Comparison of ENCODE assay signal across 19 cellular contexts in genomic region chr7:81478664-81479063, GRCh38.
DNase-seq lines count a peak whose midpoint lies in the region; ATAC-seq and TF ChIP-seq lines count a peak whose summit lies in the region.
"Had no signal": no experiment of that assay in that cellular context is flagged by ENCODE, and none has a peak within 500 bp of the region (broad histone marks: within the 10 kb centered on the region; RNA-seq: fewer than 3 reads in every experiment).

No MANE protein-coding gene starts in this region.

- no peak for TF ChIP-seq CTCF in mucosa of descending colon (IDR thresholded peaks at IDR 0.05)

- ATAC-seq in mucosa of descending colon = peak; percentile 76
- no peak for ATAC-seq in GM18519 (IDR thresholded peaks at IDR 0.05; ENCODE audit: low FRiP score, unreplicated experiment)
- no peak for ATAC-seq in HG02642 (IDR thresholded peaks at IDR 0.05; ENCODE audit: poor library complexity, unreplicated experiment)
- ATAC-seq: sciatic nerve, T-cell had no signal

- DNase-seq in DMS53 treated with DMSO at 0.1 percent for 48 hours (lab: John Stamatoyannopoulos, UW; ENCODE audit: unreplicated experiment) = peak; percentile 91
- peak; percentile 42 for DNase-seq in NCI-H2029 treated with DMSO at 0.1 percent for 48 hours (lab: John Stamatoyannopoulos, UW)
- DNase-seq in UCSD-AML1 (lab: John Stamatoyannopoulos, UW; ENCODE audit: unreplicated experiment) = peak; percentile 6
- DNase-seq in mucosa of descending colon = peak; percentile 63 to 74 (median 69)
- DNase-seq in anterior cingulate cortex (lab: John Stamatoyannopoulos, UW) = no peak
- DNase-seq in NCI-H2171 treated with DMSO at 0.1 percent for 48 hours (lab: John Stamatoyannopoulos, UW) = no peak
- DNase-seq: activated B cell treated with CpG ODN at 0.5 μM for 24 hours; erythroblast; mesendoderm; MV-4-11; NCI-H226; stimulated activated CD4-positive, alpha-beta T cell treated with anti-CD3 and anti-CD28 coated beads, Interleukin-4, amount 100 ng/mL, for 1 hour; stimulated activated CD8-positive, alpha-beta memory T cell treated with anti-CD3 and anti-CD28 coated beads, Interleukin-4, amount 100 ng/mL, for 48 hours; T-cell; testis had no signal

- H3K4me1 ChIP-seq in mucosa of descending colon (ENCODE audit: low read depth) = no peaks in the 10 kb centered on the region
- H3K4me1 ChIP-seq: testis had no signal

- H3K36me3 ChIP-seq in mucosa of descending colon (ENCODE audit: low read depth) = no peaks in the 10 kb centered on the region
- H3K36me3 ChIP-seq: neutrophil had no signal

- intact Hi-C loops in mucosa of descending colon (cut with DNase I, micrococcal nuclease) = no loop called here

- no peaks in the 10 kb centered on the region for H3K9me3 ChIP-seq in mucosa of descending colon
- H3K9me3 ChIP-seq: neutrophil, testis had no signal

- H3K4me3 ChIP-seq in mucosa of descending colon = no peak overlapping the region
- H3K4me3 ChIP-seq: testis had no signal

Comparison
In these comparisons a context has a peak if more than half of its experiments do, and no peak if none do; other contexts are left out.
1. DNase-seq: peak in DMS53 treated with DMSO at 0.1 percent for 48 hours (single experiment), NCI-H2029 treated with DMSO at 0.1 percent for 48 hours (single experiment), UCSD-AML1 (single experiment) and mucosa of descending colon (3 of 3); none in anterior cingulate cortex (0 of 58) and NCI-H2171 treated with DMSO at 0.1 percent for 48 hours (single experiment).